In genomic region chr1:95888877-95889799, GRCh38 we compare ENCODE assay signal across 16 cellular contexts.
DNase-seq lines count a peak whose midpoint lies in the region; ATAC-seq, FAIRE-seq and TF ChIP-seq lines count a peak whose summit lies in the region.
"Had no signal": no experiment of that assay in that cellular context is flagged by ENCODE, and none has a peak within 500 bp of the region (broad histone marks: within the 10 kb centered on the region; RNA-seq: fewer than 3 reads in every experiment).

No MANE protein-coding gene starts in this region.

- H3K4me3 ChIP-seq in MG63, result peak overlapping the region; percentile 5; the same call in 1 of the 2 replicates
- no peak overlapping the region for H3K4me3 ChIP-seq in astrocyte (ENCODE audit: insufficient read depth, low read depth, low read length)
- H3K4me3 ChIP-seq: SJSA1 had no signal

- no peaks in the 10 kb centered on the region for H3K4me1 ChIP-seq in astrocyte (ENCODE audit: insufficient read depth, low read length)
- H3K4me1 ChIP-seq: SJSA1 had no signal

- no peaks in the 10 kb centered on the region for H3K36me3 Mint-ChIP-seq in astrocyte (ENCODE audit: low read depth, unreplicated experiment)

- H2AFZ ChIP-seq in astrocyte (ENCODE audit: low read depth, low read length), result peak overlapping the region; percentile 21

- no peaks in the 10 kb centered on the region for H3K79me2 ChIP-seq in astrocyte (ENCODE audit: insufficient read depth, low read length)

- H4K20me1 ChIP-seq in astrocyte (ENCODE audit: insufficient read depth, low read length), result no peaks in the 10 kb centered on the region

- H3K27ac Mint-ChIP-seq in astrocyte (ENCODE audit: unreplicated experiment), result no peak overlapping the region
- H3K27ac Mint-ChIP-seq: B cell had no signal

- TF ChIP-seq CTCF in astrocyte (IDR thresholded peaks at IDR 0.05; ENCODE audit: insufficient read depth, low read depth, low read length), result no peak

- no peak overlapping the region for H3K27ac ChIP-seq in astrocyte (ENCODE audit: low read depth, low read length)
- H3K27ac ChIP-seq: SJSA1 had no signal

- FAIRE-seq in astrocyte (lab: Jason Lieb, UNC), result no peak

- H3K27me3 Mint-ChIP-seq in astrocyte (ENCODE audit: low read depth, unreplicated experiment), result peaks cover 2% of the 10 kb centered on the region
- H3K27me3 Mint-ChIP-seq: B cell had no signal

- H3K9ac ChIP-seq in astrocyte (ENCODE audit: low read length), result no peak overlapping the region

- H3K9me3 Mint-ChIP-seq in astrocyte (ENCODE audit: unreplicated experiment), result no peaks in the 10 kb centered on the region

- H3K4me2 ChIP-seq in astrocyte (ENCODE audit: low read length), result peak overlapping the region; percentile 49

- H3K27me3 ChIP-seq in MG63, result peaks cover 2% of the 10 kb centered on the region; the same call in 1 of the 2 replicates
- H3K27me3 ChIP-seq in astrocyte (ENCODE audit: insufficient read depth, low read length), result no peaks in the 10 kb centered on the region
- H3K27me3 ChIP-seq: SJSA1 had no signal

- DNase-seq in DMS 273 (lab: John Stamatoyannopoulos, UW; ENCODE audit: unreplicated experiment) (peak; percentile 83), MG63 (no peak), astrocyte (ENCODE audit: low read depth) (no peak), left lobe of liver (ENCODE audit: low spot score) (no peak), NK-92 (lab: John Stamatoyannopoulos, UW; ENCODE audit: unreplicated experiment) (no peak), NCI-H2196 treated with DMSO at 0.1 percent for 48 hours (lab: John Stamatoyannopoulos, UW; ENCODE audit: unreplicated experiment) (no peak)
- DNase-seq in activated CD8-positive, alpha-beta memory T cell treated with anti-CD3 and anti-CD28 coated beads, Interleukin-2, amount 50 U/mL, for 48 hours, result no peak
- DNase-seq: activated naive CD4-positive, alpha-beta T cell; GOT3; Karpas-422; NCI-H774; stimulated activated CD4-positive, alpha-beta T cell treated with anti-CD3 and anti-CD28 coated beads, Interleukin-4, amount 100 ng/mL, for 24 hours; stimulated activated naive CD4-positive, alpha-beta T cell treated with Interleukin-2 at 50 U/mL for 16 hours had no signal

- ATAC-seq in left lobe of liver (peak; percentile 77), GM18861 (IDR thresholded peaks at IDR 0.05; ENCODE audit: unreplicated experiment) (no peak)

- H3K4me3 Mint-ChIP-seq in astrocyte (ENCODE audit: unreplicated experiment), result no peak overlapping the region
- H3K4me3 Mint-ChIP-seq: B cell had no signal

- H3K36me3 ChIP-seq in MG63, result no peaks in the 10 kb centered on the region
- no peaks in the 10 kb centered on the region for H3K36me3 ChIP-seq in astrocyte (ENCODE audit: insufficient read depth, low read length)
- H3K36me3 ChIP-seq: SJSA1 had no signal

- no peaks in the 10 kb centered on the region for H3K4me1 Mint-ChIP-seq in astrocyte (ENCODE audit: low read depth, unreplicated experiment)
- H3K4me1 Mint-ChIP-seq: B cell had no signal

- no peaks in the 10 kb centered on the region for H3K9me3 ChIP-seq in MG63
- no peaks in the 10 kb centered on the region for H3K9me3 ChIP-seq in astrocyte (ENCODE audit: insufficient read depth, low read depth, low read length)
- H3K9me3 ChIP-seq: SJSA1 had no signal
